In the genomic region with DNA sequence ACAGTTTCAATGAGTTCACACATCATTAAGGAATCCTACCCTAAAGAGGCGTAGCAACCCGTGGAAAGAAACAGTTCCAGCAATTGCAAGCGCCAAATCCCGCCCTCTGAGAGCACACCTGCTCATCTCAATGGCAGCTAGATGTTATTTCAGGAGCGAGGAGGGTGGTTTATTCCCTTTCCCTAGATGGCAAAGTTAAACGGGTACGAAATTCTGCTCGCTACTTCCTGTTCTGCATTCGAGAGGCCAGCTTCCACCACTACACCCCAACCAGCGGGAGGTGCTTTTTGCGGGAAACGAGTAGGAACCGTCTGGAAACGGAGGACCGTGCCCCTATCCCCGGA, we compare ENCODE assay signal across 8 cellular contexts. TPM values are rescaled to one million over a fixed set of nuclear protein-coding genes. Genes with fewer than 3 reads are reported as not detected.
DNase-seq lines count a peak whose midpoint lies in the region; ATAC-seq and TF ChIP-seq lines count a peak whose summit lies in the region.

No MANE protein-coding gene starts in this region.

- H3K4me3 ChIP-seq in breast epithelium (peak overlapping the region; percentile 85 to 100 (median 90)), subcutaneous abdominal adipose tissue (ENCODE audit: low read depth in 1 of 5, low read length in 5 of 5) (peak overlapping the region; percentile 81 to 98 (median 97))

- H3K27ac ChIP-seq in breast epithelium: peak overlapping the region; percentile 86 to 95
- peak overlapping the region; percentile 94 for H3K27ac ChIP-seq in subcutaneous abdominal adipose tissue (ENCODE audit: low read depth, low read length)

- H3K9me3 Mint-ChIP-seq in CD14-positive monocyte: no peaks in the 10 kb centered on the region

- H3K4me1 ChIP-seq in breast epithelium (peaks cover 0 to 3% of the 10 kb centered on the region in 2 donors), subcutaneous abdominal adipose tissue (ENCODE audit: control insufficient read depth in 5 of 5, insufficient read depth in 5 of 5, low read length in 5 of 5) (peaks cover 0 to 36% (median 30%) of the 10 kb centered on the region in 5 donors)

- H3K27ac Mint-ChIP-seq in CD14-positive monocyte: peak overlapping the region; percentile 94 to 98 (median 96)

- H3K36me3 Mint-ChIP-seq in CD14-positive monocyte: peaks cover 2 to 5% of the 10 kb centered on the region in 2 donors

- H3K27me3 ChIP-seq in breast epithelium: no peaks in the 10 kb centered on the region
- H3K27me3 ChIP-seq in subcutaneous abdominal adipose tissue (ENCODE audit: control insufficient read depth in 5 of 5, insufficient read depth in 4 of 5, low read length in 5 of 5): no peaks in the 10 kb centered on the region

- H3K9me3 ChIP-seq in breast epithelium: no peaks in the 10 kb centered on the region
- H3K9me3 ChIP-seq in subcutaneous abdominal adipose tissue (ENCODE audit: control insufficient read depth in 5 of 5, low read length in 5 of 5): no peaks in the 10 kb centered on the region

- peaks cover 38% of the 10 kb centered on the region for H3K4me1 Mint-ChIP-seq in CD14-positive monocyte

- H3K9ac ChIP-seq in subcutaneous abdominal adipose tissue (ENCODE audit: low read length in 5 of 5): peak overlapping the region; percentile 96 to 100 (median 99)

- DNase-seq in CD14-positive monocyte (ENCODE audit: low spot score) (no peak), HPDE6-E6E7 (ENCODE audit: extremely low spot score) (peak; percentile 61), OCI-M1 (lab: John Stamatoyannopoulos, UW) (peak; percentile 81), breast epithelium (ENCODE audit: low spot score in 2 of 2) (peak in 1 of 2 donors; percentile 61), left colon (peak in 1 of 2 donors; percentile 57), occipital lobe (lab: John Stamatoyannopoulos, UW) (no peak)

- H3K36me3 ChIP-seq in breast epithelium (no peaks in the 10 kb centered on the region), subcutaneous abdominal adipose tissue (ENCODE audit: control insufficient read depth in 5 of 5, insufficient read depth in 5 of 5, low read length in 5 of 5) (no peaks in the 10 kb centered on the region)

- H3K4me3 Mint-ChIP-seq in CD14-positive monocyte: peak overlapping the region; percentile 98

- TF ChIP-seq POLR2A in breast epithelium (IDR thresholded peaks at IDR 0.05): no peak

- TF ChIP-seq CTCF in CD14-positive monocyte (IDR thresholded peaks at IDR 0.05): no peak
- no peak for TF ChIP-seq CTCF in breast epithelium (IDR thresholded peaks at IDR 0.05)

- intact Hi-C loops in CD14-positive monocyte (cut with micrococcal nuclease): loop anchor here (2.0 to 5.0 kb wide), 3 partner anchors 34 to 116 kb away; a partner anchor contains a TSS
- intact Hi-C loops in breast epithelium (cut with DNase I; ENCODE audit: low total_unique reads): no loop called here
- intact Hi-C loops in left colon (cut with DNase I, micrococcal nuclease): loop anchor here (5.0 to 10.0 kb wide), 2 partner anchors 34 to 103 kb away; a partner anchor contains a TSS

- no peaks in the 10 kb centered on the region for H3K27me3 Mint-ChIP-seq in CD14-positive monocyte (ENCODE audit: low read depth in 3 of 3)

- ATAC-seq in GM18861 (IDR thresholded peaks at IDR 0.05; ENCODE audit: unreplicated experiment) (peak; percentile 7), left colon (peak; percentile 52)

RNA-seq across cellular contexts. Expression of a gene that starts 0.6 kb away (rescaled TPM):
- 100 to 1,000 TPM; 342 to 409 TPM for polyA plus RNA-seq in CD14-positive monocyte
- total RNA-seq in breast epithelium: 100 to 1,000 TPM in 1 of 3 donors, 10 to 100 TPM in 2; 82.9 to 135 (median 96.7) TPM
- 100 to 1,000 TPM in 1 of 2 donors, 10 to 100 TPM in 1; 99.0 to 114 TPM for total RNA-seq in left colon
- total RNA-seq in occipital lobe: 108 TPM

RNA-seq across cellular contexts. Expression of a gene that starts 0.8 kb away (rescaled TPM):
- polyA plus RNA-seq in CD14-positive monocyte: 1 to 10 TPM; 1.3 to 3.0 TPM
- total RNA-seq in breast epithelium (1 to 10 TPM in 1 of 3 donors, under 1 TPM in 2; 0.48 to 2.8 (median 0.66) TPM), left colon (under 1 TPM; 0.25 to 0.37 TPM), occipital lobe (0.94 TPM)

RNA-seq across cellular contexts. Expression of a gene that starts 32.7 kb away (rescaled TPM):
- 1 to 10 TPM; 5.1 to 6.2 TPM for polyA plus RNA-seq in CD14-positive monocyte
- 10 to 100 TPM in 1 of 3 donors, 1 to 10 TPM in 2; 6.1 to 10.5 (median 8.5) TPM for total RNA-seq in breast epithelium
- 1 to 10 TPM; 1.5 to 1.6 TPM for total RNA-seq in left colon
- 39.5 TPM for total RNA-seq in occipital lobe

RNA-seq across cellular contexts. Expression of a gene that starts 33.3 kb away (rescaled TPM):
- 10 to 100 TPM; 25.3 to 52.4 TPM for polyA plus RNA-seq in CD14-positive monocyte
- total RNA-seq in breast epithelium (10 to 100 TPM; 19.8 to 31.0 (median 21.0) TPM), left colon (10 to 100 TPM in 1 of 2 donors, 1 to 10 TPM in 1; 8.1 to 10.2 TPM), occipital lobe (17.5 TPM)

RNA-seq across cellular contexts. Expression of a gene that starts 51.2 kb away (rescaled TPM):
- polyA plus RNA-seq in CD14-positive monocyte: 1,000 to 10,000 TPM; 1,716 to 1,727 TPM
- total RNA-seq in breast epithelium: 100 to 1,000 TPM; 286 to 426 (median 351) TPM
- 100 to 1,000 TPM; 276 to 284 TPM for total RNA-seq in left colon
- 140 TPM for total RNA-seq in occipital lobe

Comparison
In these comparisons a context has a peak if more than half of its experiments do, and no peak if none do; other contexts are left out.
1. DNase-seq: peak in HPDE6-E6E7 (single experiment) and OCI-M1 (single experiment); none in CD14-positive monocyte (single experiment) and occipital lobe (single experiment).